ENCODE assay signal across 1 cellular context in the genomic region with DNA sequence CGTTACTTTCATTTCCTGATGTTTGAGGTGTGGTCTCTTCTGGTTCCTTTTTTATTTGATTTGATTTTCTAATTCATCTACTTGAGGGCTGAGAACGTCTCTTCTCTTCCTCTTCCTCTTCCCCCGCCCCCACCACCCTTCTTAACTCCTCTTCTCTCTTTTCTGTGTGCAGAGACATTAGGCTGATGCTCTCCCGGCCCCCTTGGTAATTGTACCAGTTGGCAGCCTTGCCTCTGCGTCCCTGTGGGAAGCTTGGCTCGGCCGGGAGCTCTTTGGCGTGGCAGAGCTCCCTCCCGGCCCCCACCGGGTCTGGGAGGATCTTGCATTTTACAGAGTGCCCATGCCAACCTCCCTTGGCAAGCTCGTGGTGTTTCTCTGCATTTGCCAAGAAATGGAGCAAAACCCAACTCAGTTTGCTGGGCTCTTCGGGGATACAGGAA.
TF ChIP-seq lines count a peak whose summit lies in the region.

No MANE protein-coding gene starts in this region.

TF ChIP-seq in GM23338, 12 proteins besides CTCF, POLR2A, EP300 and RAD21 (continued from another document):
- TF ChIP-seq, protein P1, sequence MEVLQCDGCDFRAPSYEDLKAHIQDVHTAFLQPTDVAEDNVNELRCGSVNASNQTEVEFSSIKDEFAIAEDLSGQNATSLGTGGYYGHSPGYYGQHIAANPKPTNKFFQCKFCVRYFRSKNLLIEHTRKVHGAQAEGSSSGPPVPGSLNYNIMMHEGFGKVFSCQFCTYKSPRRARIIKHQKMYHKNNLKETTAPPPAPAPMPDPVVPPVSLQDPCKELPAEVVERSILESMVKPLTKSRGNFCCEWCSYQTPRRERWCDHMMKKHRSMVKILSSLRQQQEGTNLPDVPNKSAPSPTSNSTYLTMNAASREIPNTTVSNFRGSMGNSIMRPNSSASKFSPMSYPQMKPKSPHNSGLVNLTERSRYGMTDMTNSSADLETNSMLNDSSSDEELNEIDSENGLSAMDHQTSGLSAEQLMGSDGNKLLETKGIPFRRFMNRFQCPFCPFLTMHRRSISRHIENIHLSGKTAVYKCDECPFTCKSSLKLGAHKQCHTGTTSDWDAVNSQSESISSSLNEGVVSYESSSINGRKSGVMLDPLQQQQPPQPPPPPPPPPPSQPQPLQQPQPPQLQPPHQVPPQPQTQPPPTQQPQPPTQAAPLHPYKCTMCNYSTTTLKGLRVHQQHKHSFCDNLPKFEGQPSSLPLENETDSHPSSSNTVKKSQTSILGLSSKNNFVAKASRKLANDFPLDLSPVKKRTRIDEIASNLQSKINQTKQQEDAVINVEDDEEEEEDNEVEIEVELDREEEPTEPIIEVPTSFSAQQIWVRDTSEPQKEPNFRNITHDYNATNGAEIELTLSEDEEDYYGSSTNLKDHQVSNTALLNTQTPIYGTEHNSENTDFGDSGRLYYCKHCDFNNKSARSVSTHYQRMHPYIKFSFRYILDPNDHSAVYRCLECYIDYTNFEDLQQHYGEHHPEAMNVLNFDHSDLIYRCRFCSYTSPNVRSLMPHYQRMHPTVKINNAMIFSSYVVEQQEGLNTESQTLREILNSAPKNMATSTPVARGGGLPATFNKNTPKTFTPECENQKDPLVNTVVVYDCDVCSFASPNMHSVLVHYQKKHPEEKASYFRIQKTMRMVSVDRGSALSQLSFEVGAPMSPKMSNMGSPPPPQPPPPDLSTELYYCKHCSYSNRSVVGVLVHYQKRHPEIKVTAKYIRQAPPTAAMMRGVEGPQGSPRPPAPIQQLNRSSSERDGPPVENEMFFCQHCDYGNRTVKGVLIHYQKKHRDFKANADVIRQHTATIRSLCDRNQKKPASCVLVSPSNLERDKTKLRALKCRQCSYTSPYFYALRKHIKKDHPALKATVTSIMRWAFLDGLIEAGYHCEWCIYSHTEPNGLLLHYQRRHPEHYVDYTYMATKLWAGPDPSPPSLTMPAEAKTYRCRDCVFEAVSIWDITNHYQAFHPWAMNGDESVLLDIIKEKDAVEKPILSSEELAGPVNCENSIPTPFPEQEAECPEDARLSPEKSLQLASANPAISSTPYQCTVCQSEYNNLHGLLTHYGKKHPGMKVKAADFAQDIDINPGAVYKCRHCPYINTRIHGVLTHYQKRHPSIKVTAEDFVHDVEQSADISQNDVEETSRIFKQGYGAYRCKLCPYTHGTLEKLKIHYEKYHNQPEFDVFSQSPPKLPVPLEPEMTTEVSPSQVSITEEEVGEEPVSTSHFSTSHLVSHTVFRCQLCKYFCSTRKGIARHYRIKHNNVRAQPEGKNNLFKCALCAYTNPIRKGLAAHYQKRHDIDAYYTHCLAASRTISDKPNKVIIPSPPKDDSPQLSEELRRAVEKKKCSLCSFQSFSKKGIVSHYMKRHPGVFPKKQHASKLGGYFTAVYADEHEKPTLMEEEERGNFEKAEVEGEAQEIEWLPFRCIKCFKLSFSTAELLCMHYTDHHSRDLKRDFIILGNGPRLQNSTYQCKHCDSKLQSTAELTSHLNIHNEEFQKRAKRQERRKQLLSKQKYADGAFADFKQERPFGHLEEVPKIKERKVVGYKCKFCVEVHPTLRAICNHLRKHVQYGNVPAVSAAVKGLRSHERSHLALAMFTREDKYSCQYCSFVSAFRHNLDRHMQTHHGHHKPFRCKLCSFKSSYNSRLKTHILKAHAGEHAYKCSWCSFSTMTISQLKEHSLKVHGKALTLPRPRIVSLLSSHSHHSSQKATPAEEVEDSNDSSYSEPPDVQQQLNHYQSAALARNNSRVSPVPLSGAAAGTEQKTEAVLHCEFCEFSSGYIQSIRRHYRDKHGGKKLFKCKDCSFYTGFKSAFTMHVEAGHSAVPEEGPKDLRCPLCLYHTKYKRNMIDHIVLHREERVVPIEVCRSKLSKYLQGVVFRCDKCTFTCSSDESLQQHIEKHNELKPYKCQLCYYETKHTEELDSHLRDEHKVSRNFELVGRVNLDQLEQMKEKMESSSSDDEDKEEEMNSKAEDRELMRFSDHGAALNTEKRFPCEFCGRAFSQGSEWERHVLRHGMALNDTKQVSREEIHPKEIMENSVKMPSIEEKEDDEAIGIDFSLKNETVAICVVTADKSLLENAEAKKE (CRISPR knock-in tag; IDR thresholded peaks at IDR 0.05), result no peak
- TF ChIP-seq EZH2 (IDR thresholded peaks at IDR 0.05; ENCODE audit: low read depth, unreplicated experiment), result no peak
- no peak for TF ChIP-seq ZNF331 (CRISPR knock-in tag; IDR thresholded peaks at IDR 0.05; ENCODE audit: low read depth)
- no peak for TF ChIP-seq JUNB (IDR thresholded peaks at IDR 0.05; ENCODE audit: unreplicated experiment)
- TF ChIP-seq POLR2AphosphoS5 (IDR thresholded peaks at IDR 0.05; ENCODE audit: low read depth), result no peak
- no peak for TF ChIP-seq CREB1 (CRISPR knock-in tag; IDR thresholded peaks at IDR 0.05; ENCODE audit: low read depth)
- no peak for TF ChIP-seq EZH2phosphoT487 (IDR thresholded peaks at IDR 0.05; ENCODE audit: unreplicated experiment)
- TF ChIP-seq, protein P2, sequence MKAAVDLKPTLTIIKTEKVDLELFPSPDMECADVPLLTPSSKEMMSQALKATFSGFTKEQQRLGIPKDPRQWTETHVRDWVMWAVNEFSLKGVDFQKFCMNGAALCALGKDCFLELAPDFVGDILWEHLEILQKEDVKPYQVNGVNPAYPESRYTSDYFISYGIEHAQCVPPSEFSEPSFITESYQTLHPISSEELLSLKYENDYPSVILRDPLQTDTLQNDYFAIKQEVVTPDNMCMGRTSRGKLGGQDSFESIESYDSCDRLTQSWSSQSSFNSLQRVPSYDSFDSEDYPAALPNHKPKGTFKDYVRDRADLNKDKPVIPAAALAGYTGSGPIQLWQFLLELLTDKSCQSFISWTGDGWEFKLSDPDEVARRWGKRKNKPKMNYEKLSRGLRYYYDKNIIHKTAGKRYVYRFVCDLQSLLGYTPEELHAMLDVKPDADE (IDR thresholded peaks at IDR 0.05), result no peak
